In the genomic region with DNA sequence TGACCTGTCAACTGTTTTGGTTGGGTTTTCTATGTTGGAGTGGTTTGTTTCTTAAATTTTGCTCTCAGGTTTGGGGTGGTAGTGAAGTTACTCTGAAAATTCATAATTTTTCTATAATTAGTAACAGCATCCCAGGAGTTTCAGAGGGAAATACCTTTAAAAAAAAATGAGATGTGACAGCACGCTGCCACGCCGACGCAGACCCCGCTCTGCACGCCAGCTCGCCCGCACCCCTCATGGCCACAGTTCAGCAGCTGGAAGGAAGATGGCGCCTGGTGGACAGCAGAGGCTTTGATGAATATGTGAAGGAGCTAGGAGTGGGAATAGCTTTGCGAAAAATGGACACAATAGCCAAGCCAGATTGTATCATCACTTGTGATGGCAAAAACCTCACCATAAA, we compare ENCODE assay signal across 15 cellular contexts. TPM values are rescaled to one million over a fixed set of nuclear protein-coding genes. Genes with fewer than 3 reads are reported as not detected.
A peak's percentile ranks its signal among the peaks of the same experiment; 100 is the strongest.
DNase-seq lines count a peak whose midpoint lies in the region; ATAC-seq, FAIRE-seq and TF ChIP-seq lines count a peak whose summit lies in the region.
"Had no signal": no experiment of that assay in that cellular context is flagged by ENCODE, and none has a peak within 500 bp of the region (broad histone marks: within the 10 kb centered on the region; RNA-seq: fewer than 3 reads in every experiment).

No MANE protein-coding gene starts in this region.

- TF ChIP-seq CTCF in CD4-positive, alpha-beta T cell (IDR thresholded peaks at IDR 0.05), result no peak
- TF ChIP-seq CTCF in astrocyte (IDR thresholded peaks at IDR 0.05; ENCODE audit: insufficient read depth, low read depth, low read length) (no peak), pancreas (IDR thresholded peaks at IDR 0.05) (no peak)

- WGBS in GM23248 (ENCODE audit: low coverage in 1 of 2, low lambda C conversion rate in 2 of 2, missing lambda C conversion rate in 2 of 2), 2 experiments, result 98% methylated on average over 10 of the region's 10 CpGs
- 98 to 99% methylated on average over 10 of the region's 10 CpGs for WGBS in pancreas, 2 donors

- DNase-seq in CD4-positive, alpha-beta T cell, result no peak
- DNase-seq in GM23248 (no peak), astrocyte (ENCODE audit: low read depth) (no peak), NK-92 (lab: John Stamatoyannopoulos, UW; ENCODE audit: unreplicated experiment) (no peak), HuH-7 (ENCODE audit: low spot score) (no peak), pancreas (no peak)
- no peak for DNase-seq in naive thymus-derived CD8-positive, alpha-beta T cell
- no peak for DNase-seq in activated CD4-positive, alpha-beta T cell treated with anti-CD3 and anti-CD28 coated beads, Interleukin-2, amount 50 U/mL, for 1 hour
- DNase-seq: GDM1; GOT3; islet precursor cell; NK-92 treated with Interleukin-12 subunit alpha and Interleukin-12 subunit beta, amount 100 ng/mL, for 24 hours had no signal

- H3K9me3 ChIP-seq in CD4-positive, alpha-beta T cell (ENCODE audit: control insufficient read depth, low read length), result no peaks in the 10 kb centered on the region
- H3K9me3 ChIP-seq in GM23248 (ENCODE audit: low read depth) (no peaks in the 10 kb centered on the region), astrocyte (ENCODE audit: insufficient read depth, low read depth, low read length) (no peaks in the 10 kb centered on the region), pancreas (no peaks in the 10 kb centered on the region)

- no peak for ATAC-seq in CD4-positive, alpha-beta T cell (ENCODE audit: poor library complexity)
- no peak for ATAC-seq in naive thymus-derived CD8-positive, alpha-beta T cell
- ATAC-seq in pancreas, result no peak

- peak overlapping the region; percentile 82 for H3K27ac Mint-ChIP-seq in CD4-positive, alpha-beta T cell
- peak overlapping the region; percentile 82 for H3K27ac Mint-ChIP-seq in astrocyte (ENCODE audit: unreplicated experiment)
- H3K27ac Mint-ChIP-seq in naive thymus-derived CD8-positive, alpha-beta T cell, result peak overlapping the region in 9 of 10 donors; percentile 70 to 95 (median 86)

- H3K9ac ChIP-seq in GM23248, result no peak overlapping the region
- peak overlapping the region; percentile 64 for H3K9ac ChIP-seq in astrocyte (ENCODE audit: low read length)

- H3K4me3 ChIP-seq in GM23248 (no peak overlapping the region), astrocyte (ENCODE audit: insufficient read depth, low read depth, low read length) (no peak overlapping the region), pancreas (no peak overlapping the region)
- H3K4me3 ChIP-seq: SK-N-MC had no signal

- H3K27me3 Mint-ChIP-seq in CD4-positive, alpha-beta T cell, result no peaks in the 10 kb centered on the region
- no peaks in the 10 kb centered on the region for H3K27me3 Mint-ChIP-seq in astrocyte (ENCODE audit: low read depth, unreplicated experiment)
- H3K27me3 Mint-ChIP-seq in naive thymus-derived CD8-positive, alpha-beta T cell, result no peaks in the 10 kb centered on the region

- H3K9me3 Mint-ChIP-seq in CD4-positive, alpha-beta T cell, result no peaks in the 10 kb centered on the region
- no peaks in the 10 kb centered on the region for H3K9me3 Mint-ChIP-seq in astrocyte (ENCODE audit: unreplicated experiment)
- no peaks in the 10 kb centered on the region for H3K9me3 Mint-ChIP-seq in naive thymus-derived CD8-positive, alpha-beta T cell

- H3K4me1 Mint-ChIP-seq in CD4-positive, alpha-beta T cell (ENCODE audit: low read depth), result peaks cover 72% of the 10 kb centered on the region
- H3K4me1 Mint-ChIP-seq in astrocyte (ENCODE audit: low read depth, unreplicated experiment), result peaks cover 63% of the 10 kb centered on the region
- peaks cover 35 to 85% (median 75%) of the 10 kb centered on the region in 4 donors for H3K4me1 Mint-ChIP-seq in naive thymus-derived CD8-positive, alpha-beta T cell

- H3K36me3 ChIP-seq in GM23248 (ENCODE audit: low read depth) (no peaks in the 10 kb centered on the region), astrocyte (ENCODE audit: insufficient read depth, low read length) (no peaks in the 10 kb centered on the region), pancreas (no peaks in the 10 kb centered on the region)

- CTCF ChIA-PET in CD4-positive, alpha-beta T cell (lab: Charles Lee), result interaction anchor here (1.0 to 6.5 kb wide), 6 partner anchors 40 to 120 kb away, joined by 3 to 55 read pairs (median 6); no protein-coding TSS in a partner anchor

- H3K9me2 ChIP-seq in GM23248 (ENCODE audit: insufficient read depth), result no peaks in the 10 kb centered on the region

- intact Hi-C loops in CD4-positive, alpha-beta T cell (cut with DNase I, micrococcal nuclease), result loop anchor here (1.0 to 10.0 kb wide), 3 partner anchors 80 to 119 kb away; no protein-coding TSS in a partner anchor
- intact Hi-C loops in pancreas (cut with DNase I), result no loop called here

- H3K79me2 ChIP-seq in GM23248 (ENCODE audit: insufficient read depth) (peaks cover 98% of the 10 kb centered on the region), astrocyte (ENCODE audit: insufficient read depth, low read length) (peaks cover 92% of the 10 kb centered on the region)

- H2AFZ ChIP-seq in GM23248 (no peak overlapping the region), astrocyte (ENCODE audit: low read depth, low read length) (no peak overlapping the region)

- H3K27ac ChIP-seq in CD4-positive, alpha-beta T cell (ENCODE audit: low read depth, low read length), result no peak overlapping the region
- H3K27ac ChIP-seq in GM23248, result peak overlapping the region; percentile 64; the same call in 1 of the 2 replicates
- peak overlapping the region; percentile 82 for H3K27ac ChIP-seq in astrocyte (ENCODE audit: low read depth, low read length)
- H3K27ac ChIP-seq in pancreas, result no peak overlapping the region
- H3K27ac ChIP-seq: HL-60, SK-N-MC, VCaP had no signal

- FAIRE-seq in astrocyte (lab: Jason Lieb, UNC), result no peak
- FAIRE-seq in pancreas (lab: Jason Lieb, UNC), result no peak

- H3K27me3 ChIP-seq in CD4-positive, alpha-beta T cell (ENCODE audit: control insufficient read depth, insufficient read depth, low read length), result no peaks in the 10 kb centered on the region
- no peaks in the 10 kb centered on the region for H3K27me3 ChIP-seq in GM23248 (replicated peaks; ENCODE audit: insufficient read depth)
- no peaks in the 10 kb centered on the region for H3K27me3 ChIP-seq in astrocyte (ENCODE audit: insufficient read depth, low read length)
- H3K27me3 ChIP-seq in pancreas, result no peaks in the 10 kb centered on the region

- peaks cover 61% of the 10 kb centered on the region for H3K4me1 ChIP-seq in GM23248 (ENCODE audit: insufficient read depth)
- peaks cover 28% of the 10 kb centered on the region for H3K4me1 ChIP-seq in astrocyte (ENCODE audit: insufficient read depth, low read length)
- peaks cover 0 to 41% (median 13%) of the 10 kb centered on the region in 3 donors for H3K4me1 ChIP-seq in pancreas

- in situ Hi-C loops in GM23248 (cut with MboI), result no loop called here

- POLR2A ChIA-PET in CD4-positive, alpha-beta T cell (lab: Charles Lee), result interaction anchor here (2.3 to 5.4 kb wide), 4 partner anchors 11 to 119 kb away, joined by 13 to 48 read pairs (median 28); a partner anchor contains a TSS
- POLR2A ChIA-PET in naive thymus-derived CD8-positive, alpha-beta T cell (lab: Charles Lee), result interaction anchor here (1.4 to 2.3 kb wide), 3 partner anchors 84 to 119 kb away, joined by 4 to 16 read pairs (median 16); no protein-coding TSS in a partner anchor

- H3K36me3 Mint-ChIP-seq in CD4-positive, alpha-beta T cell (ENCODE audit: low read depth), result peaks cover 3% of the 10 kb centered on the region
- no peaks in the 10 kb centered on the region for H3K36me3 Mint-ChIP-seq in astrocyte (ENCODE audit: low read depth, unreplicated experiment)
- peaks cover 0 to 5% (median 0%) of the 10 kb centered on the region in 3 donors for H3K36me3 Mint-ChIP-seq in naive thymus-derived CD8-positive, alpha-beta T cell

- no peaks in the 10 kb centered on the region for H4K20me1 ChIP-seq in GM23248 (ENCODE audit: insufficient read depth)
- peaks cover 12% of the 10 kb centered on the region for H4K20me1 ChIP-seq in astrocyte (ENCODE audit: insufficient read depth, low read length)

- H3K4me3 Mint-ChIP-seq in CD4-positive, alpha-beta T cell, result no peak overlapping the region
- peak overlapping the region; percentile 63 for H3K4me3 Mint-ChIP-seq in astrocyte (ENCODE audit: unreplicated experiment)
- peak overlapping the region in 3 of 10 donors; percentile 32 to 44 (median 44) for H3K4me3 Mint-ChIP-seq in naive thymus-derived CD8-positive, alpha-beta T cell

- peaks cover 14% of the 10 kb centered on the region for H3F3A ChIP-seq in GM23248 (ENCODE audit: insufficient read depth)

- H3K4me2 ChIP-seq in GM23248 (ENCODE audit: unreplicated experiment), result peak overlapping the region; percentile 87
- peak overlapping the region; percentile 63 for H3K4me2 ChIP-seq in astrocyte (ENCODE audit: low read length)

RNA-seq across cellular contexts. Expression of a gene that starts 34.6 kb away (rescaled TPM):
- total RNA-seq in CD4-positive, alpha-beta T cell, result 100 to 1,000 TPM; 282 to 304 TPM
- total RNA-seq in GM23248 (2014; rRNA removed; shearing (Covaris generic)), result 27.7 and 45.0 TPM in 2 replicates
- polyA plus RNA-seq in GM23248 (2016; fragmentation: Nextera tagmentation; extraction: Ambion mirVana) (22.5 and 26.5 TPM in 2 replicates), pancreas (10 to 100 TPM; 64.9 to 77.4 TPM)
- total RNA-seq in astrocyte (93.0 and 98.2 TPM in 2 replicates), pancreas (100 to 1,000 TPM in 3 of 6 donors, 10 to 100 TPM in 3; 79.9 to 139 (median 113) TPM)
- total RNA-seq in naive thymus-derived CD8-positive, alpha-beta T cell, result 100 to 1,000 TPM; 240 to 244 TPM
- 100 to 1,000 TPM; 113 to 131 (median 120) TPM for polyA plus RNA-seq in naive thymus-derived CD8-positive, alpha-beta T cell

Comparison
In these comparisons a context has a peak if more than half of its experiments do, and no peak if none do; other contexts are left out.
1. H3K27ac ChIP-seq: peak in GM23248 (single experiment) and astrocyte (single experiment); none in CD4-positive, alpha-beta T cell (single experiment) and pancreas (0 of 4).
2. intact Hi-C loops: an anchor here in CD4-positive, alpha-beta T cell (1.0 to 10.0 kb wide); none called in pancreas.
3. Peak in every context shown above with its lines, with median percentiles within 50 percentile points of each other: H3K27ac Mint-ChIP-seq.